In the genomic region with DNA sequence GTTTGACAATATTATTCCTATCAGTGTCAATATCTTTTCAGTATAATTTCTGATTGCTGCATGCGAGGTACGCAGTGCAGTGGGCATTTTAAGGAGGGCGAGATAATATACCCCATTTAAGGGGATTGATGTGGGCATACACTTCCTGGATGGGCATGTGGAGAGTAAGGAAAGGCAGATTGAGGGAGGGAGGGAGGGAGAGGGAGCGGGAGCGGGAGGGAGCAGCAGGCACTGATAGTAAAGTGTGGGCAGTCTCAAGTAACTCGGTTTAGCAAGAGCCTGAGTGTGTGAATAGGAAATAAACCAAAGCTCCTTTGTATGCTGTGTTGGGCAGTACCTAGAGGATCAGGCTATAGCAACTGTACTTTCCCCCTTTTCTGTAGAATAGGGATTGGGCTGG, we compare ENCODE assay signal across 12 cellular contexts. TPM values are rescaled to one million over a fixed set of nuclear protein-coding genes. Genes with fewer than 3 reads are reported as not detected.
DNase-seq lines count a peak whose midpoint lies in the region; ATAC-seq, FAIRE-seq and TF ChIP-seq lines count a peak whose summit lies in the region.
"Had no signal": no experiment of that assay in that cellular context is flagged by ENCODE, and none has a peak within 500 bp of the region (broad histone marks: within the 10 kb centered on the region; RNA-seq: fewer than 3 reads in every experiment).

No MANE protein-coding gene starts in this region.

- no peaks in the 10 kb centered on the region for H3K9me3 Mint-ChIP-seq in activated naive CD8-positive, alpha-beta T cell treated with anti-CD3 and anti-CD28 coated beads, Interleukin-2, amount 10 ng/mL, durations not matched to agents 7 days and 5 days
- H3K9me3 Mint-ChIP-seq in activated naive CD8-positive, alpha-beta T cell treated with anti-CD3 and anti-CD28 coated beads for 36 hours = no peaks in the 10 kb centered on the region
- H3K9me3 Mint-ChIP-seq in stimulated activated effector memory CD8-positive, alpha-beta T cell treated with anti-CD3 and anti-CD28 coated beads, Interleukin-12 subunit alpha, Interleukin-12 subunit beta, amount 100 ng/mL, for 72 hours = no peaks in the 10 kb centered on the region
- H3K9me3 Mint-ChIP-seq: stimulated activated naive CD8-positive, alpha-beta T cell treated with anti-CD3 and anti-CD28 coated beads, Interleukin-15, amount 100 ng/mL, for 72 hours had no signal

- no peaks in the 10 kb centered on the region for H3K27me3 Mint-ChIP-seq in activated naive CD8-positive, alpha-beta T cell treated with anti-CD3 and anti-CD28 coated beads, Interleukin-2, amount 10 ng/mL, durations not matched to agents 7 days and 5 days
- no peaks in the 10 kb centered on the region for H3K27me3 Mint-ChIP-seq in activated naive CD8-positive, alpha-beta T cell treated with anti-CD3 and anti-CD28 coated beads for 36 hours
- H3K27me3 Mint-ChIP-seq: stimulated activated naive CD8-positive, alpha-beta T cell treated with anti-CD3 and anti-CD28 coated beads, Interleukin-15, amount 100 ng/mL, for 72 hours had no signal

- H3K27ac ChIP-seq in SU-DHL-6 (ENCODE audit: low read depth, low read length) (peak overlapping the region; percentile 97), iPS-20b (ENCODE audit: low read length) (no peak overlapping the region)

- H3K36me3 Mint-ChIP-seq in activated naive CD8-positive, alpha-beta T cell treated with anti-CD3 and anti-CD28 coated beads, Interleukin-2, amount 10 ng/mL, durations not matched to agents 7 days and 5 days = peaks cover 28% of the 10 kb centered on the region
- peaks cover 42% of the 10 kb centered on the region for H3K36me3 Mint-ChIP-seq in activated naive CD8-positive, alpha-beta T cell treated with anti-CD3 and anti-CD28 coated beads for 36 hours
- H3K36me3 Mint-ChIP-seq in stimulated activated effector memory CD8-positive, alpha-beta T cell treated with anti-CD3 and anti-CD28 coated beads, Interleukin-12 subunit alpha, Interleukin-12 subunit beta, amount 100 ng/mL, for 72 hours = peaks cover 55% of the 10 kb centered on the region

- H3K4me3 ChIP-seq in SU-DHL-6 (ENCODE audit: insufficient read depth, low read length, poor library complexity, severe bottlenecking) (no peak overlapping the region), iPS-20b (ENCODE audit: low read length) (peak overlapping the region; percentile 100; the same call in 1 of the 2 replicates)

- no peak for ATAC-seq in activated naive CD8-positive, alpha-beta T cell treated with anti-CD3 and anti-CD28 coated beads, Interleukin-2, amount 10 ng/mL, durations not matched to agents 7 days and 5 days (ENCODE audit: low read depth)
- no peak for ATAC-seq in stimulated activated effector memory CD8-positive, alpha-beta T cell treated with anti-CD3 and anti-CD28 coated beads, Interleukin-12 subunit alpha, Interleukin-12 subunit beta, amount 100 ng/mL, for 72 hours
- ATAC-seq: stimulated activated naive CD8-positive, alpha-beta T cell treated with anti-CD3 and anti-CD28 coated beads, Interleukin-15, amount 100 ng/mL, for 72 hours had no signal

- peaks cover 39% of the 10 kb centered on the region for H3K4me1 Mint-ChIP-seq in activated naive CD8-positive, alpha-beta T cell treated with anti-CD3 and anti-CD28 coated beads, Interleukin-2, amount 10 ng/mL, durations not matched to agents 7 days and 5 days
- H3K4me1 Mint-ChIP-seq in activated naive CD8-positive, alpha-beta T cell treated with anti-CD3 and anti-CD28 coated beads for 36 hours = peaks cover 65% of the 10 kb centered on the region
- peaks cover 65% of the 10 kb centered on the region for H3K4me1 Mint-ChIP-seq in stimulated activated effector memory CD8-positive, alpha-beta T cell treated with anti-CD3 and anti-CD28 coated beads, Interleukin-12 subunit alpha, Interleukin-12 subunit beta, amount 100 ng/mL, for 72 hours

- no peak for DNase-seq in activated naive CD8-positive, alpha-beta T cell treated with anti-CD3 and anti-CD28 coated beads, Interleukin-2, amount 10 ng/mL, durations not matched to agents 7 days and 5 days
- no peak for DNase-seq in activated naive CD8-positive, alpha-beta T cell treated with anti-CD3 and anti-CD28 coated beads for 36 hours
- peak in 1 of 2 donors; percentile 26 for DNase-seq in stimulated activated effector memory CD8-positive, alpha-beta T cell treated with anti-CD3 and anti-CD28 coated beads, Interleukin-12 subunit alpha, Interleukin-12 subunit beta, amount 100 ng/mL, for 72 hours (ENCODE audit: low spot score in 2 of 2)
- no peak for DNase-seq in RKO (ENCODE audit: low spot score)
- no peak for DNase-seq in HTR-8/SVneo (ENCODE audit: insufficient read length, low spot score)
- DNase-seq in UCSD-AML1 (lab: John Stamatoyannopoulos, UW; ENCODE audit: unreplicated experiment) = no peak
- DNase-seq: NCI-H345; stimulated activated CD4-positive, alpha-beta T cell treated with anti-CD3 and anti-CD28 coated beads, Interleukin-12 subunit alpha, Interleukin-12 subunit beta, amount 100 ng/mL, for 4 hours; stimulated activated naive CD8-positive, alpha-beta T cell treated with anti-CD3 and anti-CD28 coated beads, Interleukin-15, amount 100 ng/mL, for 72 hours had no signal

- H3K4me3 Mint-ChIP-seq in activated naive CD8-positive, alpha-beta T cell treated with anti-CD3 and anti-CD28 coated beads, Interleukin-2, amount 10 ng/mL, durations not matched to agents 7 days and 5 days = peak overlapping the region; percentile 26
- no peak overlapping the region for H3K4me3 Mint-ChIP-seq in activated naive CD8-positive, alpha-beta T cell treated with anti-CD3 and anti-CD28 coated beads for 36 hours
- no peak overlapping the region for H3K4me3 Mint-ChIP-seq in stimulated activated effector memory CD8-positive, alpha-beta T cell treated with anti-CD3 and anti-CD28 coated beads, Interleukin-12 subunit alpha, Interleukin-12 subunit beta, amount 100 ng/mL, for 72 hours

- peaks cover 5% of the 10 kb centered on the region; the same call in 1 of the 2 replicates for H4K20me1 ChIP-seq in SU-DHL-6 (ENCODE audit: low read depth, low read length)

- no peak for TF ChIP-seq CTCF in SU-DHL-6 (IDR thresholded peaks at IDR 0.05; ENCODE audit: insufficient read depth, low read length, poor library complexity, severe bottlenecking)

- peaks cover 10% of the 10 kb centered on the region for H3K4me1 ChIP-seq in iPS-20b (ENCODE audit: insufficient read depth, low read length)

- H3K79me2 ChIP-seq in SU-DHL-6 (ENCODE audit: insufficient read depth, low read length) = peaks cover 90% of the 10 kb centered on the region

- no peaks in the 10 kb centered on the region for H3K9me3 ChIP-seq in SU-DHL-6 (ENCODE audit: insufficient read depth, low read length)
- H3K9me3 ChIP-seq in iPS-20b (ENCODE audit: insufficient read depth, low read depth, low read length) = no peaks in the 10 kb centered on the region

- no peak overlapping the region for H2AFZ ChIP-seq in SU-DHL-6 (ENCODE audit: low read depth, low read length, severe bottlenecking)

- no peaks in the 10 kb centered on the region for H3K9me2 ChIP-seq in SU-DHL-6 (replicated peaks; ENCODE audit: insufficient read depth, low read length)

- no peak overlapping the region for H3K27ac Mint-ChIP-seq in activated naive CD8-positive, alpha-beta T cell treated with anti-CD3 and anti-CD28 coated beads, Interleukin-2, amount 10 ng/mL, durations not matched to agents 7 days and 5 days
- H3K27ac Mint-ChIP-seq in activated naive CD8-positive, alpha-beta T cell treated with anti-CD3 and anti-CD28 coated beads for 36 hours = no peak overlapping the region
- H3K27ac Mint-ChIP-seq in stimulated activated effector memory CD8-positive, alpha-beta T cell treated with anti-CD3 and anti-CD28 coated beads, Interleukin-12 subunit alpha, Interleukin-12 subunit beta, amount 100 ng/mL, for 72 hours = peak overlapping the region; percentile 43

- peak overlapping the region; percentile 88 for H3K4me2 ChIP-seq in SU-DHL-6 (ENCODE audit: low read depth, low read length, poor library complexity, severe bottlenecking)

- peak overlapping the region; percentile 10 for H3K9ac ChIP-seq in SU-DHL-6 (ENCODE audit: low read length)
- H3K9ac ChIP-seq in iPS-20b (ENCODE audit: low read depth, low read length) = no peak overlapping the region

- no peak for FAIRE-seq in HTR-8/SVneo (lab: Jason Lieb, UNC)
- FAIRE-seq: astrocyte had no signal

- no peaks in the 10 kb centered on the region for H3K27me3 ChIP-seq in SU-DHL-6 (ENCODE audit: low read length)
- no peaks in the 10 kb centered on the region for H3K27me3 ChIP-seq in iPS-20b (ENCODE audit: insufficient read depth, low read length)

- H3F3A ChIP-seq in SU-DHL-6 (ENCODE audit: insufficient read depth) = peaks cover 31% of the 10 kb centered on the region

- H3K36me3 ChIP-seq in SU-DHL-6 (ENCODE audit: low read length) = peaks cover 6% of the 10 kb centered on the region
- peaks cover 7% of the 10 kb centered on the region for H3K36me3 ChIP-seq in iPS-20b (ENCODE audit: insufficient read depth, low read depth, low read length)

- POLR2A ChIA-PET in activated naive CD8-positive, alpha-beta T cell treated with anti-CD3 and anti-CD28 coated beads, Interleukin-2, amount 10 ng/mL, durations not matched to agents 7 days and 5 days (lab: Charles Lee) = interaction anchor here (1.4 kb wide), 1 partner anchor 25 kb away, joined by 4 read pairs; no protein-coding TSS in a partner anchor

RNA-seq across cellular contexts. Expression of a gene that starts 5.1 kb away (rescaled TPM):
- total RNA-seq in activated naive CD8-positive, alpha-beta T cell treated with anti-CD3 and anti-CD28 coated beads, Interleukin-2, amount 10 ng/mL, durations not matched to agents 7 days and 5 days = 100 to 1,000 TPM; 126 to 133 TPM
- total RNA-seq in activated naive CD8-positive, alpha-beta T cell treated with anti-CD3 and anti-CD28 coated beads for 36 hours = 10 to 100 TPM; 69.7 to 77.0 TPM
